In genomic region chr7:33193308-33193864, GRCh38 we compare ENCODE assay signal across 15 cellular contexts.
DNase-seq lines count a peak whose midpoint lies in the region; ATAC-seq, FAIRE-seq and TF ChIP-seq lines count a peak whose summit lies in the region.
"Had no signal": no experiment of that assay in that cellular context is flagged by ENCODE, and none has a peak within 500 bp of the region (broad histone marks: within the 10 kb centered on the region; RNA-seq: fewer than 3 reads in every experiment).

No MANE protein-coding gene starts in this region.

- H3K36me3 ChIP-seq in tibial artery, result no peaks in the 10 kb centered on the region
- H3K36me3 ChIP-seq: left ventricle myocardium inferior had no signal

- FAIRE-seq in urothelium cell line (lab: Jason Lieb, UNC), result peak; percentile 30

- no peaks in the 10 kb centered on the region for H3K27me3 Mint-ChIP-seq in activated B cell treated with CpG ODN at 0.5 μM for 24 hours
- H3K27me3 Mint-ChIP-seq: activated T-helper 17 cell treated with anti-CD3 and anti-CD28 coated beads, Interleukin-2, amount 50 U/mL, for 72 hours had no signal

- peak; percentile 36 for ATAC-seq in GM18868 (IDR thresholded peaks at IDR 0.05; ENCODE audit: unreplicated experiment)
- ATAC-seq in HG02885 (IDR thresholded peaks at IDR 0.05; ENCODE audit: poor library complexity, unreplicated experiment), result peak; percentile 40
- peak; percentile 57 for ATAC-seq in activated B cell treated with CpG ODN at 0.5 μM for 24 hours (ENCODE audit: low read depth)
- ATAC-seq: activated T-helper 17 cell treated with anti-CD3 and anti-CD28 coated beads, Interleukin-2, amount 50 U/mL, for 72 hours had no signal

- TF ChIP-seq CTCF in activated B cell treated with CpG ODN at 0.5 μM for 24 hours (IDR thresholded peaks at IDR 0.05) (no peak), tibial artery (IDR thresholded peaks at IDR 0.05) (no peak)

- no peaks in the 10 kb centered on the region for H3K27me3 ChIP-seq in tibial artery

- no peak overlapping the region for H3K27ac ChIP-seq in tibial artery
- H3K27ac ChIP-seq: left ventricle myocardium inferior had no signal

- H3K9me3 ChIP-seq in tibial artery, result no peaks in the 10 kb centered on the region

- intact Hi-C loops in activated B cell treated with CpG ODN at 0.5 μM for 24 hours (cut with micrococcal nuclease) (no loop called here), tibial artery (cut with DNase I; ENCODE audit: low total_unique reads) (no loop called here)

- H3K4me1 ChIP-seq in tibial artery, result no peaks in the 10 kb centered on the region

- H3K36me3 Mint-ChIP-seq in activated B cell treated with CpG ODN at 0.5 μM for 24 hours (ENCODE audit: low read depth), result no peaks in the 10 kb centered on the region

- H3K9me3 Mint-ChIP-seq in activated B cell treated with CpG ODN at 0.5 μM for 24 hours, result peaks cover 3% of the 10 kb centered on the region
- H3K9me3 Mint-ChIP-seq: activated T-helper 17 cell treated with anti-CD3 and anti-CD28 coated beads, Interleukin-2, amount 50 U/mL, for 72 hours had no signal

- no peak overlapping the region for H3K27ac Mint-ChIP-seq in activated B cell treated with CpG ODN at 0.5 μM for 24 hours
- H3K27ac Mint-ChIP-seq: activated T-helper 17 cell treated with anti-CD3 and anti-CD28 coated beads, Interleukin-2, amount 50 U/mL, for 72 hours had no signal

- no peak overlapping the region for H3K4me3 ChIP-seq in tibial artery
- H3K4me3 ChIP-seq: left ventricle myocardium inferior had no signal

- POLR2A ChIA-PET in activated B cell treated with CpG ODN at 0.5 μM for 24 hours (lab: Charles Lee), result no interaction called here

- peaks cover 32% of the 10 kb centered on the region for H3K4me1 Mint-ChIP-seq in activated B cell treated with CpG ODN at 0.5 μM for 24 hours

- H3K4me3 Mint-ChIP-seq in activated B cell treated with CpG ODN at 0.5 μM for 24 hours, result peak overlapping the region; percentile 20
- H3K4me3 Mint-ChIP-seq: activated T-helper 17 cell treated with anti-CD3 and anti-CD28 coated beads, Interleukin-2, amount 50 U/mL, for 72 hours had no signal

- DNase-seq in activated B cell treated with CpG ODN at 0.5 μM for 24 hours (no peak), urothelium cell line (ENCODE audit: low spot score) (no peak), NCI-H446 treated with DMSO at 0.1 percent for 48 hours (lab: John Stamatoyannopoulos, UW) (no peak), tibial artery (no peak)
- DNase-seq in NK-92 treated with Interleukin-12 subunit alpha and Interleukin-12 subunit beta, amount 100 ng/mL, for 24 hours (lab: John Stamatoyannopoulos, UW), result no peak
- DNase-seq: activated CD4-positive, alpha-beta T cell treated with anti-CD3 and anti-CD28 coated beads for 48 hours; cortex of kidney; head of caudate nucleus; left ventricle myocardium inferior; NCI-H146; NCI-H345; occipital lobe had no signal

- CTCF ChIA-PET in activated B cell treated with CpG ODN at 0.5 μM for 24 hours (lab: Charles Lee), result no interaction called here
